In genomic region chr2:100235581-100235980, GRCh38 we compare ENCODE assay signal across 23 cellular contexts.
A peak's percentile ranks its signal among the peaks of the same experiment; 100 is the strongest.
DNase-seq lines count a peak whose midpoint lies in the region; ATAC-seq and TF ChIP-seq lines count a peak whose summit lies in the region.
"Had no signal": no experiment of that assay in that cellular context is flagged by ENCODE, and none has a peak within 500 bp of the region (broad histone marks: within the 10 kb centered on the region; RNA-seq: fewer than 3 reads in every experiment).

No MANE protein-coding gene starts in this region.

- no peak overlapping the region for H4K5ac ChIP-seq in H9 (ENCODE audit: insufficient read length, low read depth, low read length)

- no peak overlapping the region for H2BK15ac ChIP-seq in H9 (ENCODE audit: low read depth, low read length)

- H4K20me1 ChIP-seq in BLaER1 treated with 17β-estradiol and CSF1 and Interleukin-3, amounts not matched to agents 10 nM and 100 nM, result no peaks in the 10 kb centered on the region
- H4K20me1 ChIP-seq in H9 (ENCODE audit: control insufficient read depth, insufficient read depth, insufficient read length), result no peaks in the 10 kb centered on the region

- H3K4me3 ChIP-seq in BLaER1 treated with 17β-estradiol and CSF1 and Interleukin-3, amounts not matched to agents 10 nM and 100 nM, result peak overlapping the region in 1 of 10 experiments; percentile 3; a peak in 2 of 20 replicates
- H3K4me3 ChIP-seq: colonic mucosa, hepatocyte, K562, PC-9, SJSA1 had no signal

- H3K36me3 Mint-ChIP-seq in H9 (ENCODE audit: insufficient read depth in 1 of 3, low read depth in 3 of 3) (no peaks in the 10 kb centered on the region; a peak in 1 of 7 replicates), T-helper 17 cell (ENCODE audit: low read depth) (no peaks in the 10 kb centered on the region), naive B cell (no peaks in the 10 kb centered on the region)
- H3K36me3 Mint-ChIP-seq: type B pancreatic cell had no signal

- no peak overlapping the region for H2AFZ ChIP-seq in H9 (ENCODE audit: low read length)
- H2AFZ ChIP-seq: hepatocyte, PC-9 had no signal

- H2BK20ac ChIP-seq in H9 (ENCODE audit: low read depth, low read length, poor library complexity, severe bottlenecking), result no peak overlapping the region

- H3K27me3 Mint-ChIP-seq in H9 (ENCODE audit: low read depth), result peaks cover 17% of the 10 kb centered on the region
- peaks cover 4% of the 10 kb centered on the region for H3K27me3 Mint-ChIP-seq in T-helper 17 cell
- no peaks in the 10 kb centered on the region for H3K27me3 Mint-ChIP-seq in naive B cell

- H3K4ac ChIP-seq in H9 (ENCODE audit: low read depth, low read length), result no peak overlapping the region

- DNase-seq in H9 (no peak), T-helper 17 cell (no peak), naive B cell (no peak), NCI-H774 (lab: John Stamatoyannopoulos, UW) (no peak), T-helper 1 cell (no peak)
- DNase-seq: ACHN; activated CD4-positive, CD25-positive, alpha-beta regulatory T cell treated with anti-CD3 and anti-CD28 coated beads, Interleukin-2, amount 50 U/mL, for 72 hours; activated CD8-positive, alpha-beta memory T cell treated with anti-CD3 and anti-CD28 coated beads, Interleukin-2, amount 50 U/mL, for 48 hours; colonic mucosa; kidney; NCI-H1092 treated with DMSO at 0.1 percent for 48 hours; NCI-H2081 treated with DMSO at 0.1 percent for 48 hours; NCI-H524; PC-9 had no signal

- H2BK12ac ChIP-seq in H9 (ENCODE audit: insufficient read length, low read depth, low read length), result no peak overlapping the region

- peak overlapping the region in 2 of 3 experiments; percentile 13 to 30; a peak in 2 of 7 replicates for H3K27ac Mint-ChIP-seq in H9
- peak overlapping the region; percentile 96 for H3K27ac Mint-ChIP-seq in T-helper 17 cell
- peak overlapping the region; percentile 90 to 97 (median 95) for H3K27ac Mint-ChIP-seq in naive B cell
- H3K27ac Mint-ChIP-seq: type B pancreatic cell had no signal

- no peaks in the 10 kb centered on the region for H3K36me3 ChIP-seq in BLaER1 treated with 17β-estradiol and CSF1 and Interleukin-3, amounts not matched to agents 10 nM and 100 nM
- H3K36me3 ChIP-seq: colonic mucosa, SJSA1 had no signal

- H3K9ac ChIP-seq in BLaER1 treated with 17β-estradiol and CSF1 and Interleukin-3, amounts not matched to agents 10 nM and 100 nM, result peak overlapping the region in 7 of 11 experiments; percentile 7 to 66 (median 45); a peak in 11 of 22 replicates
- no peak overlapping the region for H3K9ac ChIP-seq in H9 (ENCODE audit: extremely low read depth, insufficient read length, low read length)

- H2AK5ac ChIP-seq in H9 (ENCODE audit: insufficient read length, low read length), result no peak overlapping the region

- no peak overlapping the region for H3K14ac ChIP-seq in H9 (ENCODE audit: insufficient read depth, low read length)

- no peaks in the 10 kb centered on the region; a peak in 1 of 5 replicates for H3K9me3 Mint-ChIP-seq in H9
- H3K9me3 Mint-ChIP-seq in naive B cell, result peaks cover 0 to 2% (median 0%) of the 10 kb centered on the region in 7 donors
- H3K9me3 Mint-ChIP-seq: type B pancreatic cell had no signal

- H2BK5ac ChIP-seq in H9 (ENCODE audit: insufficient read length, low read length), result no peak overlapping the region

- no peaks in the 10 kb centered on the region; the same call in 1 of the 2 replicates for H3K79me2 ChIP-seq in H9 (ENCODE audit: insufficient read depth, low read length)
- H3K79me2 ChIP-seq: hepatocyte had no signal

- ATAC-seq in T-helper 17 cell (no peak), naive B cell (ENCODE audit: low read depth in 2 of 2) (no peak), esophagus mucosa (no peak), GM21423 (IDR thresholded peaks at IDR 0.05; ENCODE audit: unreplicated experiment) (no peak)
- ATAC-seq: K562 had no signal

- no peak overlapping the region for H3K4me3 Mint-ChIP-seq in H9
- H3K4me3 Mint-ChIP-seq in T-helper 17 cell, result peak overlapping the region; percentile 60
- peak overlapping the region; percentile 23 to 90 (median 82) for H3K4me3 Mint-ChIP-seq in naive B cell
- H3K4me3 Mint-ChIP-seq: nephron had no signal

- no peak overlapping the region for H3K18ac ChIP-seq in H9 (ENCODE audit: insufficient read length, low read depth, low read length)

- no peak overlapping the region for H3T11ph ChIP-seq in H9 (ENCODE audit: low read length)

- H3K23ac ChIP-seq in H9 (ENCODE audit: insufficient read length, low read depth, low read length), result no peak overlapping the region

- H3K79me1 ChIP-seq in H9 (ENCODE audit: insufficient read depth, low read depth, low read length, poor library complexity, severe bottlenecking), result no peaks in the 10 kb centered on the region

- no CpG with 5 or more reads among the region's 4 CpGs for WGBS in H9 (ENCODE audit: extremely low coverage, insufficient read length, low lambda C conversion rate)

- H3K27ac ChIP-seq in BLaER1 treated with 17β-estradiol and CSF1 and Interleukin-3, amounts not matched to agents 10 nM and 100 nM, result peak overlapping the region in 8 of 11 experiments; percentile 38 to 73 (median 60); a peak in 16 of 22 replicates
- H3K27ac ChIP-seq in H9 (ENCODE audit: insufficient read length, low read depth, low read length), result no peak overlapping the region
- H3K27ac ChIP-seq: colonic mucosa, hepatocyte, HL-60, PC-9, SJSA1 had no signal

- H3K4me1 Mint-ChIP-seq in H9 (peaks cover 25 to 36% of the 10 kb centered on the region in 2 experiments), T-helper 17 cell (peaks cover 29% of the 10 kb centered on the region), naive B cell (peaks cover 54 to 70% (median 69%) of the 10 kb centered on the region in 3 donors)

- no peaks in the 10 kb centered on the region for H3K23me2 ChIP-seq in H9 (ENCODE audit: insufficient read length, low read depth, low read length, poor library complexity, severe bottlenecking)

- H3K27me3 ChIP-seq in BLaER1 treated with 17β-estradiol and CSF1 and Interleukin-3, amounts not matched to agents 10 nM and 100 nM, result 0 out of 22 replicates have a peak, but pooled peaks cover 0 to 5% (median 0%) of the 10 kb centered on the region in 11 experiments
- H3K27me3 ChIP-seq in H9 (ENCODE audit: insufficient read depth, low read length), result no peaks in the 10 kb centered on the region
- H3K27me3 ChIP-seq: colonic mucosa, hepatocyte, SJSA1 had no signal

- H3K9me3 ChIP-seq in BLaER1 treated with 17β-estradiol and CSF1 and Interleukin-3, amounts not matched to agents 10 nM and 100 nM (replicated peaks in 1 of 11), result no peaks in the 10 kb centered on the region
- H3K9me3 ChIP-seq in H9 (ENCODE audit: control insufficient read depth, low read depth, low read length) (no peaks in the 10 kb centered on the region), T-helper 17 cell (ENCODE audit: control insufficient read depth, low read length, poor library complexity, severe bottlenecking) (no peaks in the 10 kb centered on the region)
- H3K9me3 ChIP-seq: colonic mucosa had no signal

- peaks cover 14 to 40% (median 28%) of the 10 kb centered on the region in 10 experiments for H3K4me1 ChIP-seq in BLaER1 treated with 17β-estradiol and CSF1 and Interleukin-3, amounts not matched to agents 10 nM and 100 nM
- no peaks in the 10 kb centered on the region; the same call in 1 of the 2 replicates for H3K4me1 ChIP-seq in H9 (ENCODE audit: insufficient read depth, low read length)
- H3K4me1 ChIP-seq: colonic mucosa had no signal

- no peak overlapping the region for H3K56ac ChIP-seq in H9 (ENCODE audit: insufficient read length, low read depth, low read length)

- H2BK120ac ChIP-seq in H9 (ENCODE audit: low read depth, low read length, poor library complexity, severe bottlenecking), result no peak overlapping the region

- no peak overlapping the region for H4K8ac ChIP-seq in H9 (replicated peaks; ENCODE audit: insufficient read length, low read depth, low read length)

- H4K91ac ChIP-seq in H9 (ENCODE audit: insufficient read length, low read depth, low read length), result no peak overlapping the region

- peak overlapping the region; percentile 52 to 92 (median 80) for H3K4me2 ChIP-seq in BLaER1 treated with 17β-estradiol and CSF1 and Interleukin-3, amounts not matched to agents 10 nM and 100 nM
- no peak overlapping the region for H3K4me2 ChIP-seq in H9 (ENCODE audit: insufficient read depth, insufficient read length, low read length)
- H3K4me2 ChIP-seq: hepatocyte, PC-9 had no signal

- TF ChIP-seq CTCF in H9 (conservative IDR thresholded peaks at IDR 0.05), result no peak

Comparison
In these comparisons a context has a peak if more than half of its experiments do, and no peak if none do; other contexts are left out.
1. H3K27ac Mint-ChIP-seq: peak in every context shown above with its lines; median percentile 96 in T-helper 17 cell; 95 in naive B cell; 22 in H9.
2. H3K4me3 Mint-ChIP-seq: peak in T-helper 17 cell (single experiment) and naive B cell (8 of 8); none in H9 (0 of 2).